16 cellular contexts compared by ENCODE assay signal in genomic region chr19:38324431-38324830, GRCh38. TPM values are rescaled to one million over a fixed set of nuclear protein-coding genes. Genes with fewer than 3 reads are reported as not detected.
A peak's percentile ranks its signal among the peaks of the same experiment; 100 is the strongest.
DNase-seq lines count a peak whose midpoint lies in the region; ATAC-seq, FAIRE-seq and TF ChIP-seq lines count a peak whose summit lies in the region.
"Had no signal": no experiment of that assay in that cellular context is flagged by ENCODE, and none has a peak within 500 bp of the region (broad histone marks: within the 10 kb centered on the region; RNA-seq: fewer than 3 reads in every experiment).

No MANE protein-coding gene starts in this region.

- H3K27me3 ChIP-seq in mammary epithelial cell (ENCODE audit: insufficient read depth, low read length) (no peaks in the 10 kb centered on the region), breast epithelium (no peaks in the 10 kb centered on the region), keratinocyte (ENCODE audit: control insufficient read depth, extremely low read depth, insufficient read depth, low read length) (no peaks in the 10 kb centered on the region), SJCRH30 (no peaks in the 10 kb centered on the region)
- H3K27me3 ChIP-seq: BLaER1 treated with 17β-estradiol and CSF1 and Interleukin-3, amounts not matched to agents 10 nM and 100 nM had no signal

- H3K9ac ChIP-seq in mammary epithelial cell (ENCODE audit: insufficient read depth, low read length) (no peak overlapping the region), keratinocyte (ENCODE audit: control insufficient read depth, extremely low read depth, insufficient read depth, low read length) (no peak overlapping the region)
- H3K9ac ChIP-seq: BLaER1 treated with 17β-estradiol and CSF1 and Interleukin-3, amounts not matched to agents 10 nM and 100 nM; GM23248 had no signal

- intact Hi-C loops in mammary epithelial cell (cut with micrococcal nuclease) (no loop called here), breast epithelium (cut with DNase I; ENCODE audit: low total_unique reads) (no loop called here)

- H3K79me2 ChIP-seq in mammary epithelial cell (ENCODE audit: insufficient read depth, low read length) (peaks cover 47% of the 10 kb centered on the region), keratinocyte (ENCODE audit: control insufficient read depth, insufficient read depth, low read length) (peaks cover 52% of the 10 kb centered on the region)

- in situ Hi-C loops in mammary epithelial cell (cut with MboI; ENCODE audit: low sequenced_read_pairs in 2 of 2) (no loop called here), G401 (cut with HindIII; ENCODE audit: low sequenced_read_pairs) (no loop called here)

- 59% methylated on average over 4 of the region's 4 CpGs for WGBS in mammary epithelial cell (ENCODE audit: low coverage, missing lambda C conversion rate)

- TF ChIP-seq POLR2A in breast epithelium (IDR thresholded peaks at IDR 0.05), result no peak

- H3K4me1 ChIP-seq in mammary epithelial cell (ENCODE audit: insufficient read depth, low read length), result peaks cover 25% of the 10 kb centered on the region
- no peaks in the 10 kb centered on the region for H3K4me1 ChIP-seq in breast epithelium
- peaks cover 29% of the 10 kb centered on the region for H3K4me1 ChIP-seq in keratinocyte (ENCODE audit: control insufficient read depth, extremely low read depth, insufficient read depth, low read length)
- H3K4me1 ChIP-seq in SJCRH30, result no peaks in the 10 kb centered on the region; the same call in 1 of the 2 replicates

- no peaks in the 10 kb centered on the region for H4K20me1 ChIP-seq in mammary epithelial cell (ENCODE audit: insufficient read depth, low read length)
- H4K20me1 ChIP-seq in keratinocyte (ENCODE audit: control insufficient read depth, extremely low read depth, insufficient read depth, low read length), result peaks cover 5% of the 10 kb centered on the region

- dilution Hi-C loops in mammary epithelial cell (cut with HindIII; ENCODE audit: low sequenced_read_pairs) (no loop called here), keratinocyte (cut with MboI; ENCODE audit: extremely low pct_ligation_motif_present, low sequenced_read_pairs) (no loop called here)

- H3K9me3 ChIP-seq in mammary epithelial cell (replicated peaks; ENCODE audit: insufficient read depth, low read length) (no peaks in the 10 kb centered on the region), breast epithelium (no peaks in the 10 kb centered on the region), keratinocyte (ENCODE audit: control insufficient read depth, low read depth, low read length) (no peaks in the 10 kb centered on the region), SJCRH30 (replicated peaks) (no peaks in the 10 kb centered on the region)
- H3K9me3 ChIP-seq: BLaER1 treated with 17β-estradiol and CSF1 and Interleukin-3, amounts not matched to agents 10 nM and 100 nM had no signal

- TF ChIP-seq CTCF in mammary epithelial cell (conservative IDR thresholded peaks at IDR 0.05 in 1 of 2, IDR thresholded peaks at IDR 0.05 in 1 of 2; ENCODE audit: extremely low read depth in 1 of 2, insufficient read depth in 1 of 2, low read depth in 1 of 2, low read length in 2 of 2) (no peak), breast epithelium (IDR thresholded peaks at IDR 0.05) (no peak), keratinocyte (optimal IDR thresholded peaks at IDR 0.05 in 1 of 3, IDR thresholded peaks at IDR 0.05 in 1 of 3, conservative IDR thresholded peaks at IDR 0.05 in 1 of 3; ENCODE audit: extremely low read depth in 1 of 3, insufficient read depth in 2 of 3, low read length in 3 of 3) (no peak)

- no peaks in the 10 kb centered on the region for H3K9me1 ChIP-seq in keratinocyte (ENCODE audit: control insufficient read depth, extremely low read depth, insufficient read depth, low read length)

- H3K36me3 ChIP-seq in mammary epithelial cell (ENCODE audit: insufficient read depth, low read length) (peaks cover 20% of the 10 kb centered on the region), breast epithelium (no peaks in the 10 kb centered on the region), keratinocyte (ENCODE audit: control insufficient read depth in 2 of 2, extremely low read depth in 1 of 2, insufficient read depth in 2 of 2, low read length in 2 of 2) (peaks cover 35 to 36% of the 10 kb centered on the region in 2 experiments), SJCRH30 (no peaks in the 10 kb centered on the region)

- no peak for ATAC-seq in GM19467 (IDR thresholded peaks at IDR 0.05; ENCODE audit: unreplicated experiment)
- ATAC-seq: HCT116, HepG2 had no signal

- CTCF ChIA-PET in mammary epithelial cell (lab: Charles Lee; ENCODE audit: low non-redundant PET), result no interaction called here

- H3K4me2 ChIP-seq in mammary epithelial cell (ENCODE audit: insufficient read depth, low read depth, low read length) (no peak overlapping the region), keratinocyte (ENCODE audit: control insufficient read depth, extremely low read depth, insufficient read depth, low read depth, low read length) (peak overlapping the region; percentile 24)

- FAIRE-seq in keratinocyte (lab: Jason Lieb, UNC), result peak; percentile 90
- FAIRE-seq: H54, HepG2, HTR-8/SVneo had no signal

- H3K27ac ChIP-seq in mammary epithelial cell (ENCODE audit: insufficient read depth, low read depth, low read length) (no peak overlapping the region), breast epithelium (no peak overlapping the region), keratinocyte (ENCODE audit: control insufficient read depth, insufficient read depth, low read length) (peak overlapping the region; percentile 55), SJCRH30 (no peak overlapping the region)
- H3K27ac ChIP-seq: 22Rv1; BLaER1 treated with 17β-estradiol and CSF1 and Interleukin-3, amounts not matched to agents 10 nM and 100 nM; GM23248 had no signal

- no TSS peak for BruUV-seq in mammary epithelial cell (replicated peaks; lab: Mats Ljungman, UMichigan)

- no peak overlapping the region for H3K4me3 ChIP-seq in mammary epithelial cell (replicated peaks in 1 of 3; ENCODE audit: insufficient read depth in 1 of 3, low read depth in 2 of 3, low read length in 3 of 3)
- no peak overlapping the region for H3K4me3 ChIP-seq in breast epithelium
- no peak overlapping the region for H3K4me3 ChIP-seq in keratinocyte (ENCODE audit: control insufficient read depth in 2 of 3, extremely low read depth in 1 of 3, insufficient read depth in 2 of 3, low read depth in 1 of 3, low read length in 3 of 3)
- H3K4me3 ChIP-seq in SJCRH30, result no peak overlapping the region
- H3K4me3 ChIP-seq: BLaER1 treated with 17β-estradiol and CSF1 and Interleukin-3, amounts not matched to agents 10 nM and 100 nM; GM23248 had no signal

- DNase-seq in mammary epithelial cell, result peak; percentile 27
- no peak for DNase-seq in breast epithelium (ENCODE audit: low spot score in 2 of 2)
- DNase-seq in keratinocyte (ENCODE audit: low read depth, low spot score), result no peak
- DNase-seq in G401 (ENCODE audit: low spot score), result no peak
- DNase-seq in SJCRH30, result no peak
- DNase-seq: ACHN; CD4-positive, CD25-positive, alpha-beta regulatory T cell; DMS53; GM23248 had no signal

- H2AFZ ChIP-seq in mammary epithelial cell (ENCODE audit: low read depth, low read length), result no peak overlapping the region
- no peak overlapping the region for H2AFZ ChIP-seq in keratinocyte (ENCODE audit: control insufficient read depth, low read length)
- H2AFZ ChIP-seq: GM23248 had no signal

RNA-seq across cellular contexts. Expression of gene KCNK6, which starts 4.8 kb away (rescaled TPM):
- 10 to 100 TPM; 14.2 to 46.6 TPM for total RNA-seq in mammary epithelial cell
- 17.8 TPM for polyA plus RNA-seq in mammary epithelial cell
- polyA minus RNA-seq in mammary epithelial cell, result 3.0 TPM
- 1 to 10 TPM; 3.5 to 5.1 (median 3.6) TPM for total RNA-seq in breast epithelium
- polyA plus RNA-seq in keratinocyte, result 23.9 to 33.7 TPM (median 29.1 TPM) in 3 replicates
- polyA plus RNA-seq in keratinocyte (2011; ENCODE audit: low read depth), result 17.5 TPM
- polyA plus RNA-seq in keratinocyte (2011; cell fraction: cytosol; rRNA removed), result 23.3 and 23.8 TPM in 2 replicates
- polyA plus RNA-seq in keratinocyte (2011; cell fraction: nucleus; rRNA removed), result 65.9 and 66.2 TPM in 2 replicates
- 34.3 and 38.5 TPM in 2 replicates for polyA plus RNA-seq in keratinocyte (2012; ENCODE audit: low replicate concordance)
- 17.3 to 23.6 TPM (median 23.1 TPM) in 3 replicates for polyA minus RNA-seq in keratinocyte
- polyA minus RNA-seq in keratinocyte (2011; cell fraction: cytosol; rRNA and poly(A)+ RNA removed), result 14.8 TPM
- 19.3 and 32.0 TPM in 2 replicates for polyA minus RNA-seq in keratinocyte (2011; cell fraction: nucleus; rRNA and poly(A)+ RNA removed)
- 1.2 and 1.4 TPM in 2 replicates for total RNA-seq in G401 (2014; rRNA removed; shearing (Covaris generic))
- total RNA-seq in SJCRH30 (2014; rRNA removed; shearing (Covaris generic)), result 2.4 and 3.2 TPM in 2 replicates
- total RNA-seq: HepG2 had no signal

RNA-seq across cellular contexts. Expression of gene YIF1B, which starts 8.7 kb away (rescaled TPM):
- total RNA-seq in mammary epithelial cell (10 to 100 TPM; 43.8 to 74.7 TPM), breast epithelium (10 to 100 TPM; 20.5 to 28.8 (median 27.7) TPM)
- polyA plus RNA-seq in mammary epithelial cell (44.8 TPM), keratinocyte (38.1 to 66.5 TPM (median 47.6 TPM) in 3 replicates)
- polyA minus RNA-seq in mammary epithelial cell (20.7 TPM), keratinocyte (40.3 to 62.6 TPM (median 40.9 TPM) in 3 replicates)
- polyA plus RNA-seq in keratinocyte (2011; ENCODE audit: low read depth), result 7.4 TPM
- polyA plus RNA-seq in keratinocyte (2011; cell fraction: cytosol; rRNA removed), result 29.0 and 58.3 TPM in 2 replicates
- 25.8 and 36.8 TPM in 2 replicates for polyA plus RNA-seq in keratinocyte (2011; cell fraction: nucleus; rRNA removed)
- 26.1 and 50.0 TPM in 2 replicates for polyA plus RNA-seq in keratinocyte (2012; ENCODE audit: low replicate concordance)
- 51.8 TPM for polyA minus RNA-seq in keratinocyte (2011; cell fraction: cytosol; rRNA and poly(A)+ RNA removed)
- polyA minus RNA-seq in keratinocyte (2011; cell fraction: nucleus; rRNA and poly(A)+ RNA removed), result 12.3 and 12.4 TPM in 2 replicates
- 114 TPM in 2 replicates for total RNA-seq in G401 (2014; rRNA removed; shearing (Covaris generic))
- 47.9 and 54.5 TPM in 2 replicates for total RNA-seq in SJCRH30 (2014; rRNA removed; shearing (Covaris generic))

RNA-seq across cellular contexts. Expression of gene CATSPERG, which starts 11.2 kb away (rescaled TPM):
- total RNA-seq in mammary epithelial cell (1 to 10 TPM in 1 of 2 donors, under 1 TPM in 1; 0.83 to 2.8 TPM), breast epithelium (1 to 10 TPM; 6.4 to 7.8 (median 6.9) TPM)
- polyA plus RNA-seq in mammary epithelial cell (0.96 TPM), keratinocyte (0.21 to 0.73 TPM (median 0.35 TPM) in 3 replicates)
- polyA minus RNA-seq in mammary epithelial cell (not detected), keratinocyte (1.2 to 1.5 TPM in 2 of 3 replicates, not detected in the other)
- polyA plus RNA-seq in keratinocyte (2011; ENCODE audit: low read depth), result 2.3 TPM
- 0.28 TPM in 1 of 2 replicates, not detected in the other for polyA plus RNA-seq in keratinocyte (2011; cell fraction: cytosol; rRNA removed)
- polyA plus RNA-seq in keratinocyte (2011; cell fraction: nucleus; rRNA removed), result 1.5 and 3.3 TPM in 2 replicates
- 0.28 and 2.7 TPM in 2 replicates for polyA plus RNA-seq in keratinocyte (2012; ENCODE audit: low replicate concordance)
- 3.5 TPM for polyA minus RNA-seq in keratinocyte (2011; cell fraction: cytosol; rRNA and poly(A)+ RNA removed)
- polyA minus RNA-seq in keratinocyte (2011; cell fraction: nucleus; rRNA and poly(A)+ RNA removed), result 1.7 and 2.1 TPM in 2 replicates
- total RNA-seq in G401 (2014; rRNA removed; shearing (Covaris generic)), result 0.88 and 6.9 TPM in 2 replicates
- 0.77 and 1.1 TPM in 2 replicates for total RNA-seq in SJCRH30 (2014; rRNA removed; shearing (Covaris generic))
- total RNA-seq: GM23248 had no signal

RNA-seq across cellular contexts. Expression of gene C19orf33, which starts 20.4 kb away (rescaled TPM):
- total RNA-seq in mammary epithelial cell, result 100 to 1,000 TPM in 1 of 2 donors, 10 to 100 TPM in 1; 39.7 to 162 TPM
- polyA plus RNA-seq in mammary epithelial cell, result 445 TPM
- 5.5 TPM for polyA minus RNA-seq in mammary epithelial cell
- total RNA-seq in breast epithelium, result 10 to 100 TPM in 2 of 3 donors, 1 to 10 TPM in 1; 3.5 to 19.3 (median 13.1) TPM
- 302 to 496 TPM (median 366 TPM) in 3 replicates for polyA plus RNA-seq in keratinocyte
- polyA plus RNA-seq in keratinocyte (2011; ENCODE audit: low read depth), result 241 TPM
- polyA plus RNA-seq in keratinocyte (2011; cell fraction: cytosol; rRNA removed), result 214 and 781 TPM in 2 replicates
- 102 and 139 TPM in 2 replicates for polyA plus RNA-seq in keratinocyte (2011; cell fraction: nucleus; rRNA removed)
- polyA plus RNA-seq in keratinocyte (2012; ENCODE audit: low replicate concordance), result 360 and 816 TPM in 2 replicates
- 35.2 to 58.7 TPM (median 44.3 TPM) in 3 replicates for polyA minus RNA-seq in keratinocyte
- polyA minus RNA-seq in keratinocyte (2011; cell fraction: cytosol; rRNA and poly(A)+ RNA removed), result 220 TPM
- polyA minus RNA-seq in keratinocyte (2011; cell fraction: nucleus; rRNA and poly(A)+ RNA removed), result 42.0 and 55.5 TPM in 2 replicates
- total RNA-seq in G401 (2014; rRNA removed; shearing (Covaris generic)), result not detected in 2 replicates
- total RNA-seq in SJCRH30 (2014; rRNA removed; shearing (Covaris generic)), result not detected in 2 replicates
- total RNA-seq: CD4-positive, CD25-positive, alpha-beta regulatory T cell; GM23248 had no signal
- polyA plus RNA-seq: CD4-positive, CD25-positive, alpha-beta regulatory T cell; GM23248 had no signal

RNA-seq across cellular contexts. Expression of gene PSMD8, which starts 49.9 kb away (rescaled TPM):
- total RNA-seq in mammary epithelial cell (100 to 1,000 TPM; 247 to 401 TPM), breast epithelium (100 to 1,000 TPM; 203 to 598 (median 218) TPM)
- polyA plus RNA-seq in mammary epithelial cell (458 TPM), keratinocyte (346 to 528 TPM (median 350 TPM) in 3 replicates)
- polyA minus RNA-seq in mammary epithelial cell (202 TPM), keratinocyte (251 to 377 TPM (median 251 TPM) in 3 replicates)
- 76.8 TPM for polyA plus RNA-seq in keratinocyte (2011; ENCODE audit: low read depth)
- 357 and 365 TPM in 2 replicates for polyA plus RNA-seq in keratinocyte (2011; cell fraction: cytosol; rRNA removed)
- polyA plus RNA-seq in keratinocyte (2011; cell fraction: nucleus; rRNA removed), result 215 and 228 TPM in 2 replicates
- polyA plus RNA-seq in keratinocyte (2012; ENCODE audit: low replicate concordance), result 250 and 304 TPM in 2 replicates
- polyA minus RNA-seq in keratinocyte (2011; cell fraction: cytosol; rRNA and poly(A)+ RNA removed), result 190 TPM
- polyA minus RNA-seq in keratinocyte (2011; cell fraction: nucleus; rRNA and poly(A)+ RNA removed), result 80.1 and 90.7 TPM in 2 replicates
- 518 and 528 TPM in 2 replicates for total RNA-seq in G401 (2014; rRNA removed; shearing (Covaris generic))
- total RNA-seq in SJCRH30 (2014; rRNA removed; shearing (Covaris generic)), result 352 and 382 TPM in 2 replicates
